ENCODE assay signal across 36 cellular contexts in genomic region chr3:172816281-172816680, GRCh38.
"Had no signal": no experiment of that assay in that cellular context is flagged by ENCODE, and none has a peak within 500 bp of the region (broad histone marks: within the 10 kb centered on the region; RNA-seq: fewer than 3 reads in every experiment).

No MANE protein-coding gene starts in this region.

- H3K9me3 Mint-ChIP-seq: activated B cell treated with CpG ODN at 0.5 μM for 24 hours; activated CD4-positive, alpha-beta memory T cell treated with anti-CD3 and anti-CD28 coated beads for 36 hours; activated CD4-positive, alpha-beta T cell treated with anti-CD3 and anti-CD28 coated beads, Interleukin-2, amount 10 ng/mL, durations not matched to agents 24 days and 14 days; activated CD8-positive, alpha-beta T cell treated with anti-CD3 and anti-CD28 coated beads for 36 hours; activated naive CD4-positive, alpha-beta T cell treated with anti-CD3 and anti-CD28 coated beads for 36 hours; activated naive CD4-positive, alpha-beta T cell treated with anti-CD3 and anti-CD28 coated beads, Interleukin-2, amount 50 U/mL, for 72 hours; activated naive CD8-positive, alpha-beta T cell treated with anti-CD3 and anti-CD28 coated beads for 36 hours; activated T-cell treated with anti-CD3 and anti-CD28 coated beads, Interleukin-2, amount 50 U/mL, for 4 hours; activated T-cell treated with anti-CD3 and anti-CD28 coated beads, Interleukin-2, amount 50 U/mL, for 72 hours; activated T-helper 1 cell treated with anti-CD3 and anti-CD28 coated beads, Interleukin-12 subunit alpha, Interleukin-12 subunit beta, Interleukin-2, Interleukin-4 antibody, amounts not matched to agents 30 ng/mL and 10 ng/mL and 1 ng/mL, durations not matched to agents 14 hours and 24 hours and 36 hours; activated T-helper 17 cell treated with anti-CD3 and anti-CD28 coated beads, Interleukin-2, amount 50 U/mL, for 72 hours; T-helper 1 cell treated with Interleukin-12 subunit alpha and Interleukin-12 subunit beta and Interleukin-4 antibody, amounts not matched to agents 30 μg/mL and 1 μg/mL, for 36 hours; T-helper 2 cell treated with Interferon-gamma antibody and Interleukin-4, amounts not matched to agents 5 μg/mL and 100 μg/mL, for 36 hours had no signal

- H3K27me3 ChIP-seq: adrenal gland, body of pancreas, brain microvascular endothelial cell, breast epithelium had no signal

- DNase-seq: activated B cell treated with CpG ODN at 0.5 μM for 24 hours; activated CD4-positive, alpha-beta memory T cell treated with anti-CD3 and anti-CD28 coated beads for 36 hours; activated CD4-positive, alpha-beta T cell treated with anti-CD3 and anti-CD28 coated beads for 4 hours; activated CD4-positive, alpha-beta T cell treated with anti-CD3 and anti-CD28 coated beads, Interleukin-2, amount 10 ng/mL, durations not matched to agents 24 days and 14 days; activated CD4-positive, alpha-beta T cell treated with anti-CD3 and anti-CD28 coated beads, Interleukin-2, amount 50 U/mL, for 1 hour; activated CD4-positive, alpha-beta T cell treated with anti-CD3 and anti-CD28 coated beads, Interleukin-2, amount 50 U/mL, for 4 hours; activated CD4-positive, CD25-positive, alpha-beta regulatory T cell treated with anti-CD3 and anti-CD28 coated beads, Interleukin-2, amount 50 U/mL, for 72 hours; activated CD8-positive, alpha-beta memory T cell treated with anti-CD3 and anti-CD28 coated beads, Interleukin-2, amount 50 U/mL, for 4 hours; activated CD8-positive, alpha-beta T cell treated with anti-CD3 and anti-CD28 coated beads for 36 hours; activated effector memory CD4-positive, alpha-beta T cell treated with anti-CD3 and anti-CD28 coated beads, Interleukin-2, amount 50 U/mL, for 16 hours; activated gamma-delta T cell treated with Interleukin-2 at 50 U/mL for 16 hours; activated naive CD4-positive, alpha-beta T cell; activated naive CD4-positive, alpha-beta T cell treated with anti-CD3 and anti-CD28 coated beads for 36 hours; activated naive CD4-positive, alpha-beta T cell treated with anti-CD3 and anti-CD28 coated beads, Interleukin-2, amount 50 U/mL, for 16 hours; activated naive CD8-positive, alpha-beta T cell treated with anti-CD3 and anti-CD28 coated beads for 36 hours; activated T-cell treated with anti-CD3 and anti-CD28 coated beads for 4 hours; activated T-cell treated with anti-CD3 and anti-CD28 coated beads, Interleukin-2, amount 50 U/mL, for 1 hour; activated T-cell treated with anti-CD3 and anti-CD28 coated beads, Interleukin-2, amount 50 U/mL, for 4 hours; activated T-cell treated with anti-CD3 and anti-CD28 coated beads, Interleukin-2, amount 50 U/mL, for 72 hours; adrenal gland; amniotic stem cell; aorta; body of pancreas; brain microvascular endothelial cell; caudate nucleus; SW 1271; T-helper 1 cell; T-helper 2 cell; T-helper 9 cell had no signal

- H3K4me1 Mint-ChIP-seq: activated B cell treated with CpG ODN at 0.5 μM for 24 hours; activated CD4-positive, alpha-beta T cell treated with anti-CD3 and anti-CD28 coated beads, Interleukin-2, amount 10 ng/mL, durations not matched to agents 24 days and 14 days; activated naive CD8-positive, alpha-beta T cell treated with anti-CD3 and anti-CD28 coated beads for 36 hours; activated T-helper 17 cell treated with anti-CD3 and anti-CD28 coated beads, Interleukin-2, amount 50 U/mL, for 72 hours had no signal

- H3K4me1 ChIP-seq: adrenal gland, body of pancreas, breast epithelium had no signal

- H3K27ac ChIP-seq: adrenal gland, body of pancreas, brain microvascular endothelial cell, breast epithelium, VCaP had no signal

- H3K9me3 ChIP-seq: adrenal gland, body of pancreas, breast epithelium had no signal

- H3K27me3 Mint-ChIP-seq: activated B cell treated with CpG ODN at 0.5 μM for 24 hours; activated CD4-positive, alpha-beta memory T cell treated with anti-CD3 and anti-CD28 coated beads for 36 hours; activated CD4-positive, alpha-beta T cell treated with anti-CD3 and anti-CD28 coated beads, Interleukin-2, amount 10 ng/mL, durations not matched to agents 24 days and 14 days; activated CD8-positive, alpha-beta T cell treated with anti-CD3 and anti-CD28 coated beads for 36 hours; activated naive CD8-positive, alpha-beta T cell treated with anti-CD3 and anti-CD28 coated beads for 36 hours; activated T-helper 17 cell treated with anti-CD3 and anti-CD28 coated beads, Interleukin-2, amount 50 U/mL, for 72 hours had no signal

- H3K36me3 ChIP-seq: adrenal gland, brain microvascular endothelial cell, breast epithelium had no signal

- H3K36me3 Mint-ChIP-seq: activated naive CD4-positive, alpha-beta T cell treated with anti-CD3 and anti-CD28 coated beads, Interleukin-2, amount 50 U/mL, for 72 hours had no signal

- H3K4me3 Mint-ChIP-seq: activated B cell treated with CpG ODN at 0.5 μM for 24 hours; activated CD4-positive, alpha-beta memory T cell treated with anti-CD3 and anti-CD28 coated beads for 36 hours; activated CD4-positive, alpha-beta T cell treated with anti-CD3 and anti-CD28 coated beads, Interleukin-2, amount 10 ng/mL, durations not matched to agents 24 days and 14 days; activated CD8-positive, alpha-beta T cell treated with anti-CD3 and anti-CD28 coated beads for 36 hours; activated naive CD4-positive, alpha-beta T cell treated with anti-CD3 and anti-CD28 coated beads for 36 hours; activated naive CD8-positive, alpha-beta T cell treated with anti-CD3 and anti-CD28 coated beads for 36 hours; activated T-cell treated with anti-CD3 and anti-CD28 coated beads, Interleukin-2, amount 50 U/mL, for 4 hours; activated T-cell treated with anti-CD3 and anti-CD28 coated beads, Interleukin-2, amount 50 U/mL, for 72 hours; activated T-helper 1 cell treated with anti-CD3 and anti-CD28 coated beads, Interleukin-12 subunit alpha, Interleukin-12 subunit beta, Interleukin-2, Interleukin-4 antibody, amounts not matched to agents 30 ng/mL and 10 ng/mL and 1 ng/mL, durations not matched to agents 14 hours and 24 hours and 36 hours; activated T-helper 17 cell treated with anti-CD3 and anti-CD28 coated beads, Interleukin-2, amount 50 U/mL, for 72 hours; T-helper 1 cell treated with Interleukin-12 subunit alpha and Interleukin-12 subunit beta and Interleukin-4 antibody, amounts not matched to agents 30 μg/mL and 1 μg/mL, for 36 hours; T-helper 2 cell treated with Interferon-gamma antibody and Interleukin-4, amounts not matched to agents 5 μg/mL and 100 μg/mL, for 36 hours had no signal

- H3K27ac Mint-ChIP-seq: activated B cell treated with CpG ODN at 0.5 μM for 24 hours; activated CD4-positive, alpha-beta memory T cell treated with anti-CD3 and anti-CD28 coated beads for 36 hours; activated CD4-positive, alpha-beta T cell treated with anti-CD3 and anti-CD28 coated beads, Interleukin-2, amount 10 ng/mL, durations not matched to agents 24 days and 14 days; activated CD8-positive, alpha-beta T cell treated with anti-CD3 and anti-CD28 coated beads for 36 hours; activated naive CD4-positive, alpha-beta T cell treated with anti-CD3 and anti-CD28 coated beads for 36 hours; activated naive CD4-positive, alpha-beta T cell treated with anti-CD3 and anti-CD28 coated beads, Interleukin-2, amount 50 U/mL, for 72 hours; activated naive CD8-positive, alpha-beta T cell treated with anti-CD3 and anti-CD28 coated beads for 36 hours; activated T-helper 1 cell treated with anti-CD3 and anti-CD28 coated beads, Interleukin-12 subunit alpha, Interleukin-12 subunit beta, Interleukin-2, Interleukin-4 antibody, amounts not matched to agents 30 ng/mL and 10 ng/mL and 1 ng/mL, durations not matched to agents 14 hours and 24 hours and 36 hours; T-helper 1 cell treated with Interleukin-12 subunit alpha and Interleukin-12 subunit beta and Interleukin-4 antibody, amounts not matched to agents 30 μg/mL and 1 μg/mL, for 36 hours; T-helper 2 cell treated with Interferon-gamma antibody and Interleukin-4, amounts not matched to agents 5 μg/mL and 100 μg/mL, for 36 hours had no signal

- H3K4me3 ChIP-seq: adrenal gland, body of pancreas, breast epithelium had no signal

- ATAC-seq: activated CD8-positive, alpha-beta T cell treated with anti-CD3 and anti-CD28 coated beads for 36 hours; activated naive CD4-positive, alpha-beta T cell treated with anti-CD3 and anti-CD28 coated beads, Interleukin-2, amount 50 U/mL, for 72 hours; activated T-cell treated with anti-CD3 and anti-CD28 coated beads, Interleukin-2, amount 50 U/mL, for 4 hours; activated T-cell treated with anti-CD3 and anti-CD28 coated beads, Interleukin-2, amount 50 U/mL, for 72 hours; activated T-helper 17 cell treated with anti-CD3 and anti-CD28 coated beads, Interleukin-2, amount 50 U/mL, for 72 hours; body of pancreas had no signal
